Comparison of ENCODE assay signal across 8 cellular contexts in the genomic region with DNA sequence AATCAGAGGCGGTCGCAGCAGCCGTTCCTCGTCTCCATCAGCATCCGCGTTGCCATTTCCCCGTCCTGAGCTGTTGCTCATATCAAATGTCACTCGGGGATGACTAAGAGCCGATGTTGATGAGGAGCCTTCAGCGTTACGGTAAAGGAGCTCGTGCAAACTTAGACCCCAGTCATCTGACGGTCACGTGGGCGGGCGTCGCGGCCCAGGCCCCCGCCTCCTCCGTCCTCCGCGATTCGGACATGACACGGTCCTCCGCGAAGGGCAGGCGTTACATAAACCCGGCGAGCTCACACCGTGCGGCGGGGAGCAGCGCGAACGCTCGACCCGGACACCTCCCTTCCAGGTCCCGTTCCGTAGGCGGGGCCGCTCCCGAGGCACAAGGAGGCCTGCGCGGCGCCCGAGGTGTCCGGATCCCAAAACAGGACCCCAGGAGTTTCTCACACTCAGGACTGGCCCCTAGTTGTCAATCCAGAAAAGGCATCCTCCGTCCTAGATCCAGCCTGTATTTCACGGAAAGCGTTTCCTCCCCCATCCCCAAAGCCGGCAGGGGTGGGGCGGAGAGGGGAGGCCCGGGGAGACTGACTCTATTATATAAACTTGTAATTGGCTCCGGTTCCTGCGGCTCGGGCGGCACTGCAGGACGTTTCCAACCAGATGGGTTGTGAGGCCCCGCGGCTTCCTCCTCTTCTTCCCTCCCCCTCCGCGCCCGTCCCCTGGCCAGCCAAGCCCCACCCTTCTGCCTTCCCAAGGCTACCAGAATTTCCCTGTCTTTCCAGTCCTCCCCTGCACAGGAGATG.
DNase-seq lines count a peak whose midpoint lies in the region; ATAC-seq and TF ChIP-seq lines count a peak whose summit lies in the region.

No MANE protein-coding gene starts in this region.

- intact Hi-C loops in CD4-positive, alpha-beta memory T cell (cut with micrococcal nuclease) = no loop called here

- H3K79me2 ChIP-seq in neural progenitor cell (ENCODE audit: low read depth) = no peaks in the 10 kb centered on the region

- peaks cover 38 to 45% of the 10 kb centered on the region in 2 donors for H3K27me3 Mint-ChIP-seq in CD4-positive, alpha-beta memory T cell
- peaks cover 53% of the 10 kb centered on the region for H3K27me3 Mint-ChIP-seq in activated naive CD4-positive, alpha-beta T cell treated with anti-CD3 and anti-CD28 coated beads, Interleukin-2, amount 10 ng/mL, durations not matched to agents 7 days and 5 days
- peaks cover 19% of the 10 kb centered on the region for H3K27me3 Mint-ChIP-seq in neural progenitor cell (ENCODE audit: insufficient read depth, low read depth)

- H4K20me1 ChIP-seq in neural progenitor cell (ENCODE audit: low read depth) = no peaks in the 10 kb centered on the region

- peak overlapping the region in 1 of 2 donors; percentile 34 for H3K4me3 ChIP-seq in CD4-positive, alpha-beta memory T cell (ENCODE audit: low read length in 2 of 2)
- H3K4me3 ChIP-seq in neural progenitor cell = peak overlapping the region; percentile 46

- peak overlapping the region; percentile 88 for H2AFZ ChIP-seq in neural progenitor cell (replicated peaks)

- peak in 1 of 5 donors; percentile 5 for DNase-seq in CD4-positive, alpha-beta memory T cell
- peak; percentile 13 for DNase-seq in NCI-H345 (lab: John Stamatoyannopoulos, UW)
- DNase-seq in activated naive CD4-positive, alpha-beta T cell treated with anti-CD3 and anti-CD28 coated beads, Interleukin-2, amount 10 ng/mL, durations not matched to agents 7 days and 5 days = peak; percentile 52
- peak; percentile 41 for DNase-seq in globus pallidus (ENCODE audit: low spot score)
- peak; percentile 80 for DNase-seq in neural progenitor cell (ENCODE audit: low spot score)
- peak in 45 of 49 donors; percentile 2 to 78 (median 42) for DNase-seq in substantia nigra (lab: John Stamatoyannopoulos, UW)
- no peak for DNase-seq in OCI-M2 (lab: John Stamatoyannopoulos, UW; ENCODE audit: unreplicated experiment)

- H3K36me3 ChIP-seq in CD4-positive, alpha-beta memory T cell (ENCODE audit: insufficient read depth, low read length) = no peaks in the 10 kb centered on the region
- H3K36me3 ChIP-seq in neural progenitor cell = no peaks in the 10 kb centered on the region

- no peak for ATAC-seq in GM21423 (IDR thresholded peaks at IDR 0.05; ENCODE audit: unreplicated experiment)

- peak overlapping the region; percentile 77 to 86 (median 82) for H3K4me3 Mint-ChIP-seq in CD4-positive, alpha-beta memory T cell
- peak overlapping the region; percentile 71 for H3K4me3 Mint-ChIP-seq in activated naive CD4-positive, alpha-beta T cell treated with anti-CD3 and anti-CD28 coated beads, Interleukin-2, amount 10 ng/mL, durations not matched to agents 7 days and 5 days
- peak overlapping the region; percentile 89 for H3K4me3 Mint-ChIP-seq in neural progenitor cell

- peaks cover 0 to 6% (median 0%) of the 10 kb centered on the region in 8 donors for H3K9me3 Mint-ChIP-seq in CD4-positive, alpha-beta memory T cell
- H3K9me3 Mint-ChIP-seq in activated naive CD4-positive, alpha-beta T cell treated with anti-CD3 and anti-CD28 coated beads, Interleukin-2, amount 10 ng/mL, durations not matched to agents 7 days and 5 days = no peaks in the 10 kb centered on the region
- H3K9me3 Mint-ChIP-seq in neural progenitor cell = peaks cover 2% of the 10 kb centered on the region

- no peak overlapping the region for H3K27ac ChIP-seq in CD4-positive, alpha-beta memory T cell (ENCODE audit: low read depth, low read length)
- H3K27ac ChIP-seq in neural progenitor cell (no peak overlapping the region), substantia nigra (ENCODE audit: low read depth, low read length, poor library complexity, severe bottlenecking) (no peak overlapping the region)

- no peaks in the 10 kb centered on the region for H3K9me3 ChIP-seq in CD4-positive, alpha-beta memory T cell (ENCODE audit: control insufficient read depth in 1 of 2, low read length in 2 of 2)
- no peaks in the 10 kb centered on the region for H3K9me3 ChIP-seq in neural progenitor cell (ENCODE audit: low read depth)

- peak; percentile 37 for TF ChIP-seq CTCF in neural progenitor cell (IDR thresholded peaks at IDR 0.05)

- H3K4me1 ChIP-seq in CD4-positive, alpha-beta memory T cell (ENCODE audit: insufficient read depth, low read length) = peaks cover 10% of the 10 kb centered on the region
- H3K4me1 ChIP-seq in neural progenitor cell = peaks cover 7% of the 10 kb centered on the region

- H3K4me1 Mint-ChIP-seq in CD4-positive, alpha-beta memory T cell = peaks cover 9 to 20% (median 14%) of the 10 kb centered on the region in 4 donors
- peaks cover 23% of the 10 kb centered on the region for H3K4me1 Mint-ChIP-seq in activated naive CD4-positive, alpha-beta T cell treated with anti-CD3 and anti-CD28 coated beads, Interleukin-2, amount 10 ng/mL, durations not matched to agents 7 days and 5 days
- peaks cover 22% of the 10 kb centered on the region for H3K4me1 Mint-ChIP-seq in neural progenitor cell

- H3K9ac ChIP-seq in neural progenitor cell = no peak overlapping the region

- peak overlapping the region; percentile 83 for H3K4me2 ChIP-seq in neural progenitor cell

- POLR2A ChIA-PET in CD4-positive, alpha-beta memory T cell (lab: Charles Lee; ENCODE audit: partially characterized antibody) = no interaction called here

- no peaks in the 10 kb centered on the region for H3K27me3 ChIP-seq in CD4-positive, alpha-beta memory T cell (ENCODE audit: insufficient read depth, low read length)
- peaks cover 39% of the 10 kb centered on the region for H3K27me3 ChIP-seq in neural progenitor cell

- H3K27ac Mint-ChIP-seq in CD4-positive, alpha-beta memory T cell = peak overlapping the region in 2 of 7 donors; percentile 36 to 42
- H3K27ac Mint-ChIP-seq in activated naive CD4-positive, alpha-beta T cell treated with anti-CD3 and anti-CD28 coated beads, Interleukin-2, amount 10 ng/mL, durations not matched to agents 7 days and 5 days = no peak overlapping the region
- peak overlapping the region; percentile 94 for H3K27ac Mint-ChIP-seq in neural progenitor cell

- H3F3A ChIP-seq in neural progenitor cell (ENCODE audit: low read depth) = peaks cover 23% of the 10 kb centered on the region

- CTCF ChIA-PET in CD4-positive, alpha-beta memory T cell (lab: Charles Lee; ENCODE audit: partially characterized antibody) = interaction anchor here (1.6 kb wide), 1 partner anchor 111 kb away, joined by 4 read pairs; no protein-coding TSS in a partner anchor
- CTCF ChIA-PET in activated naive CD4-positive, alpha-beta T cell treated with anti-CD3 and anti-CD28 coated beads, Interleukin-2, amount 10 ng/mL, durations not matched to agents 7 days and 5 days (lab: Charles Lee) = interaction anchor here (0.6 kb wide), 1 partner anchor 104 kb away, joined by 5 read pairs; no protein-coding TSS in a partner anchor

- H3K36me3 Mint-ChIP-seq in CD4-positive, alpha-beta memory T cell = no peaks in the 10 kb centered on the region
- H3K36me3 Mint-ChIP-seq in activated naive CD4-positive, alpha-beta T cell treated with anti-CD3 and anti-CD28 coated beads, Interleukin-2, amount 10 ng/mL, durations not matched to agents 7 days and 5 days = no peaks in the 10 kb centered on the region
- H3K36me3 Mint-ChIP-seq in neural progenitor cell = no peaks in the 10 kb centered on the region
